ENCODE assay signal across 18 cellular contexts in genomic region chr18:7813131-7813530, GRCh38.
DNase-seq lines count a peak whose midpoint lies in the region; ATAC-seq, FAIRE-seq and TF ChIP-seq lines count a peak whose summit lies in the region.
"Had no signal": no experiment of that assay in that cellular context is flagged by ENCODE, and none has a peak within 500 bp of the region (broad histone marks: within the 10 kb centered on the region; RNA-seq: fewer than 3 reads in every experiment).

No MANE protein-coding gene starts in this region.

- DNase-seq in HepG2 (ENCODE audit: low spot score), result no peak
- no peak for DNase-seq in right lobe of liver
- DNase-seq in astrocyte (ENCODE audit: low read depth), result no peak
- no peak for DNase-seq in trophoblast cell
- no peak for DNase-seq in kidney glomerular epithelial cell (lab: John Stamatoyannopoulos, UW)
- no peak for DNase-seq in CD4-positive, alpha-beta T cell
- DNase-seq in vagina (ENCODE audit: extremely low spot score in 2 of 2), result no peak
- DNase-seq: AML-193, Karpas-422, MM.1S, NCI-H1092, NCI-H1436 treated with DMSO at 0.1 percent for 48 hours, NCI-H2029, NCI-H526, RPMI8226 had no signal

- H2BK5ac ChIP-seq in trophoblast cell (ENCODE audit: low read depth, low read length, poor library complexity), result no peak overlapping the region

- no peak overlapping the region for H2BK120ac ChIP-seq in trophoblast cell (ENCODE audit: insufficient read depth, low read length, poor library complexity)

- H3K4me1 ChIP-seq in HepG2 (ENCODE audit: insufficient read depth, low read length) (peaks cover 24% of the 10 kb centered on the region), right lobe of liver (no peaks in the 10 kb centered on the region), astrocyte (ENCODE audit: insufficient read depth, low read length) (peaks cover 12% of the 10 kb centered on the region), trophoblast cell (ENCODE audit: control insufficient read depth in 1 of 2, insufficient read depth in 2 of 2, low read length in 2 of 2) (peaks cover 11 to 14% of the 10 kb centered on the region in 2 experiments), vagina (no peaks in the 10 kb centered on the region)

- H2AK5ac ChIP-seq in trophoblast cell (ENCODE audit: low read length), result no peak overlapping the region

- peaks cover 14% of the 10 kb centered on the region for H3K9me3 Mint-ChIP-seq in astrocyte (ENCODE audit: unreplicated experiment)
- H3K9me3 Mint-ChIP-seq in CD4-positive, alpha-beta T cell, result peaks cover 7% of the 10 kb centered on the region

- H3K14ac ChIP-seq in trophoblast cell (ENCODE audit: low read length), result no peak overlapping the region

- H3K27me3 ChIP-seq in HepG2 (ENCODE audit: control insufficient read depth in 1 of 2, insufficient read depth in 2 of 2, low read length in 2 of 2) (no peaks in the 10 kb centered on the region), right lobe of liver (no peaks in the 10 kb centered on the region), astrocyte (ENCODE audit: insufficient read depth, low read length) (no peaks in the 10 kb centered on the region), trophoblast cell (ENCODE audit: insufficient read depth, low read length) (no peaks in the 10 kb centered on the region), vagina (no peaks in the 10 kb centered on the region)
- no peaks in the 10 kb centered on the region for H3K27me3 ChIP-seq in CD4-positive, alpha-beta T cell (ENCODE audit: control insufficient read depth, insufficient read depth, low read length)

- H3K4ac ChIP-seq in trophoblast cell (ENCODE audit: low read depth, low read length), result no peak overlapping the region

- H3K9me3 ChIP-seq in HepG2 (ENCODE audit: low read length) (peaks cover 15% of the 10 kb centered on the region), right lobe of liver (no peaks in the 10 kb centered on the region), astrocyte (ENCODE audit: insufficient read depth, low read depth, low read length) (peaks cover 11% of the 10 kb centered on the region), trophoblast cell (ENCODE audit: insufficient read depth, low read depth, low read length) (peaks cover 4% of the 10 kb centered on the region), vagina (peaks cover 7% of the 10 kb centered on the region)
- peaks cover 14% of the 10 kb centered on the region for H3K9me3 ChIP-seq in CD4-positive, alpha-beta T cell (ENCODE audit: control insufficient read depth, low read length)

- no peaks in the 10 kb centered on the region for H3K79me2 ChIP-seq in HepG2 (ENCODE audit: insufficient read depth, low read length)
- no peaks in the 10 kb centered on the region for H3K79me2 ChIP-seq in astrocyte (ENCODE audit: insufficient read depth, low read length)
- H3K79me2 ChIP-seq in trophoblast cell (ENCODE audit: control insufficient read depth, insufficient read depth, low read length, poor library complexity), result peaks cover 2% of the 10 kb centered on the region

- H3K36me3 Mint-ChIP-seq in astrocyte (ENCODE audit: low read depth, unreplicated experiment), result peaks cover 11% of the 10 kb centered on the region
- no peaks in the 10 kb centered on the region for H3K36me3 Mint-ChIP-seq in CD4-positive, alpha-beta T cell (ENCODE audit: low read depth)
- H3K36me3 Mint-ChIP-seq: IgD-negative memory B cell had no signal

- TF ChIP-seq RAD21 in HepG2 (CRISPR knock-in tag; IDR thresholded peaks at IDR 0.05), result no peak

- no peaks in the 10 kb centered on the region for H3K79me1 ChIP-seq in trophoblast cell (ENCODE audit: low read length)

- ATAC-seq in HepG2 (no peak), right lobe of liver (no peak)
- no peak for ATAC-seq in CD4-positive, alpha-beta T cell (ENCODE audit: poor library complexity)

- no peak for TF ChIP-seq EP300 in HepG2 (IDR thresholded peaks at IDR 0.05; ENCODE audit: low read depth in 2 of 2, low read length in 2 of 2)
- no peak for TF ChIP-seq EP300 in HepG2 (CRISPR knock-in tag; IDR thresholded peaks at IDR 0.05; ENCODE audit: borderline replicate concordance)

- H4K12ac ChIP-seq in trophoblast cell (ENCODE audit: low read depth, low read length), result no peak overlapping the region

- POLR2A ChIA-PET in HepG2 (lab: Yijun Ruan, JAX), result no interaction called here
- POLR2A ChIA-PET in CD4-positive, alpha-beta T cell (lab: Charles Lee), result no interaction called here

- no peak overlapping the region for H3K4me3 Mint-ChIP-seq in astrocyte (ENCODE audit: unreplicated experiment)
- no peak overlapping the region for H3K4me3 Mint-ChIP-seq in CD4-positive, alpha-beta T cell
- H3K4me3 Mint-ChIP-seq: IgD-negative memory B cell had no signal

- H4K20me1 ChIP-seq in HepG2 (ENCODE audit: insufficient read depth, low read length) (no peaks in the 10 kb centered on the region), astrocyte (ENCODE audit: insufficient read depth, low read length) (peaks cover 2% of the 10 kb centered on the region)

- H3K27ac ChIP-seq in HepG2 (ENCODE audit: extremely low read length, insufficient read depth, low read length), result peak overlapping the region; percentile 29
- H3K27ac ChIP-seq in right lobe of liver, result no peak overlapping the region
- H3K27ac ChIP-seq in astrocyte (ENCODE audit: low read depth, low read length), result no peak overlapping the region
- peak overlapping the region; percentile 0 for H3K27ac ChIP-seq in trophoblast cell (ENCODE audit: low read depth, low read length)
- H3K27ac ChIP-seq in CD4-positive, alpha-beta T cell (ENCODE audit: low read depth, low read length), result no peak overlapping the region
- no peak overlapping the region for H3K27ac ChIP-seq in vagina
- H3K27ac ChIP-seq: C4-2B had no signal

- H2AFZ ChIP-seq in HepG2 (ENCODE audit: low read length) (no peak overlapping the region), astrocyte (ENCODE audit: low read depth, low read length) (no peak overlapping the region), trophoblast cell (ENCODE audit: insufficient read depth, low read length, poor library complexity) (no peak overlapping the region)

- TF ChIP-seq POLR2A in HepG2 (IDR thresholded peaks at IDR 0.05; ENCODE audit: insufficient read depth in 1 of 2, low read depth in 2 of 2, low read length in 2 of 2) (no peak), right lobe of liver (IDR thresholded peaks at IDR 0.05) (no peak), vagina (IDR thresholded peaks at IDR 0.05) (no peak)

- H2BK12ac ChIP-seq in trophoblast cell (ENCODE audit: low read length), result no peak overlapping the region

- H3K27ac Mint-ChIP-seq in astrocyte (ENCODE audit: unreplicated experiment), result peak overlapping the region; percentile 48
- no peak overlapping the region for H3K27ac Mint-ChIP-seq in CD4-positive, alpha-beta T cell
- H3K27ac Mint-ChIP-seq: IgD-negative memory B cell had no signal

- H3K4me1 Mint-ChIP-seq in astrocyte (ENCODE audit: low read depth, unreplicated experiment), result peaks cover 19% of the 10 kb centered on the region
- no peaks in the 10 kb centered on the region for H3K4me1 Mint-ChIP-seq in CD4-positive, alpha-beta T cell (ENCODE audit: low read depth)
- H3K4me1 Mint-ChIP-seq: IgD-negative memory B cell had no signal

- H3K36me3 ChIP-seq in HepG2 (replicated peaks in 1 of 2; ENCODE audit: control insufficient read depth in 1 of 2, insufficient read depth in 2 of 2, low read length in 2 of 2) (peaks cover 0 to 2% of the 10 kb centered on the region in 2 experiments; a peak in 1 of 5 replicates), right lobe of liver (no peaks in the 10 kb centered on the region), astrocyte (ENCODE audit: insufficient read depth, low read length) (no peaks in the 10 kb centered on the region), trophoblast cell (ENCODE audit: control insufficient read depth in 1 of 2, insufficient read depth in 2 of 2, low read length in 2 of 2) (peaks cover 0 to 2% of the 10 kb centered on the region in 2 experiments), vagina (no peaks in the 10 kb centered on the region)

- no peaks in the 10 kb centered on the region for H3K27me3 Mint-ChIP-seq in astrocyte (ENCODE audit: low read depth, unreplicated experiment)
- no peaks in the 10 kb centered on the region for H3K27me3 Mint-ChIP-seq in CD4-positive, alpha-beta T cell
- H3K27me3 Mint-ChIP-seq: IgD-negative memory B cell had no signal

- H4K8ac ChIP-seq in trophoblast cell (ENCODE audit: low read depth, low read length), result no peak overlapping the region

- no TSS peak for BruUV-seq in HepG2 (replicated peaks; lab: Mats Ljungman, UMichigan)

- H3K9ac ChIP-seq in HepG2 (ENCODE audit: insufficient read depth, low read depth, low read length), result no peak overlapping the region
- H3K9ac ChIP-seq in astrocyte (ENCODE audit: low read length), result no peak overlapping the region
- H3K9ac ChIP-seq in trophoblast cell (ENCODE audit: low read length), result no peak overlapping the region

- no peak overlapping the region for H3K18ac ChIP-seq in trophoblast cell (ENCODE audit: low read length)

- no peak overlapping the region for H3K23ac ChIP-seq in trophoblast cell (ENCODE audit: low read length)

- CTCF ChIA-PET in HepG2 (lab: Yijun Ruan, JAX; ENCODE audit: low intra/inter-chr PET ratio, low total read pairs), result no interaction called here
- CTCF ChIA-PET in CD4-positive, alpha-beta T cell (lab: Charles Lee), result no interaction called here

- in situ Hi-C loops in HepG2 (cut with HindIII; ENCODE audit: extremely low pct_ligation_motif_present, low pct_unique_long_range_greater_than_20kb), result no loop called here

- no peak for FAIRE-seq in HepG2 (lab: Jason Lieb, UNC)
- no peak for FAIRE-seq in astrocyte (lab: Jason Lieb, UNC)
- FAIRE-seq: G401.6 had no signal

- H3K4me3 ChIP-seq in HepG2 (replicated peaks in 1 of 3; ENCODE audit: insufficient read depth in 1 of 3, low read depth in 2 of 3, low read length in 3 of 3) (no peak overlapping the region), right lobe of liver (no peak overlapping the region), astrocyte (ENCODE audit: insufficient read depth, low read depth, low read length) (no peak overlapping the region), trophoblast cell (ENCODE audit: low read depth, low read length) (no peak overlapping the region), vagina (no peak overlapping the region)

- intact Hi-C loops in HepG2 (cut with micrococcal nuclease; ENCODE audit: unreplicated experiment) (loop anchor here (5.0 kb wide), 1 partner anchor 974 kb away; no protein-coding TSS in a partner anchor), right lobe of liver (cut with DNase I) (no loop called here), vagina (cut with DNase I) (no loop called here)
- intact Hi-C loops in CD4-positive, alpha-beta T cell (cut with DNase I, micrococcal nuclease), result no loop called here

- TF ChIP-seq CTCF in HepG2 (CRISPR knock-in tag; IDR thresholded peaks at IDR 0.05) (no peak), right lobe of liver (IDR thresholded peaks at IDR 0.05) (no peak), astrocyte (IDR thresholded peaks at IDR 0.05; ENCODE audit: insufficient read depth, low read depth, low read length) (no peak), vagina (IDR thresholded peaks at IDR 0.05) (no peak)
- TF ChIP-seq CTCF in CD4-positive, alpha-beta T cell (IDR thresholded peaks at IDR 0.05), result no peak

- over 99% methylated on average over 5 of the region's 5 CpGs for WGBS in HepG2 (ENCODE audit: low lambda C conversion rate)
- WGBS in right lobe of liver (ENCODE audit: insufficient coverage, low coverage, low lambda C conversion rate, missing lambda C conversion rate), result 84% methylated on average over 5 of the region's 5 CpGs
- no CpG with 5 or more reads among the region's 5 CpGs for WGBS in trophoblast cell (ENCODE audit: extremely low coverage, insufficient coverage, insufficient read length)

- H4K91ac ChIP-seq in trophoblast cell (ENCODE audit: low read depth, low read length), result no peak overlapping the region

- H3K4me2 ChIP-seq in HepG2 (ENCODE audit: low read depth, low read length), result no peak overlapping the region
- peak overlapping the region; percentile 60 for H3K4me2 ChIP-seq in astrocyte (ENCODE audit: low read length)
- H3K4me2 ChIP-seq in trophoblast cell (ENCODE audit: low read length), result no peak overlapping the region

Comparison
In these comparisons a context has a peak if more than half of its experiments do, and no peak if none do; other contexts are left out.
1. H3K27ac ChIP-seq: peak in HepG2 (single experiment) and trophoblast cell (single experiment); none in right lobe of liver (0 of 3), astrocyte (single experiment), CD4-positive, alpha-beta T cell (single experiment) and vagina (single experiment).